21 cellular contexts compared by ENCODE assay signal in the genomic region with DNA sequence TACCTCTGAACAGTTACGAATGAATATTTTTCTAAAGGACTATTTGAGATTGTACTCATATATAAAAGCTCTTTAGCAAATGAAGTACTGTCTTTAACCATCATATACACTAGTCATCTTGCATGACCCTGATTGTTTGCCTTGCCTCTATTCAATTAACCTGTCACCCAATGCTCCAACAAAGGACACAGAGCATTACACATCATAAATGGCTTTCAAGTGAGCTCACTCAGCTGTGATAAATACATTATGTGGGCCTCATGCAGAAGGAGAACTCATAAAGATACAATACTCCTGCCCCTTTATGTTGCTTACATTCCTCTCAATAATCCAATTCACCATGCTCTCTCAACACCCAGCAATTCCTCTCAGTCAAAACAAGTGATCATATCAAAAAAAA.
DNase-seq lines count a peak whose midpoint lies in the region; ATAC-seq lines count a peak whose summit lies in the region.
"Had no signal": no experiment of that assay in that cellular context is flagged by ENCODE, and none has a peak within 500 bp of the region (broad histone marks: within the 10 kb centered on the region; RNA-seq: fewer than 3 reads in every experiment).

No MANE protein-coding gene starts in this region.

- H3K4me3 Mint-ChIP-seq in activated T-helper 17 cell treated with anti-CD3 and anti-CD28 coated beads, Interleukin-2, amount 50 U/mL, for 72 hours: no peak overlapping the region
- H3K4me3 Mint-ChIP-seq: nephron progenitor cell; stimulated activated memory B cell treated with anti-CD40 and anti-IgM and Interleukin-4, amounts not matched to agents 10 μg/mL and 1 μg/mL and 100 μg/mL, for 72 hours had no signal

- H3K36me3 Mint-ChIP-seq in activated T-helper 17 cell treated with anti-CD3 and anti-CD28 coated beads, Interleukin-2, amount 50 U/mL, for 72 hours (ENCODE audit: low read depth): no peaks in the 10 kb centered on the region
- H3K36me3 Mint-ChIP-seq in activated naive CD4-positive, alpha-beta T cell treated with anti-CD3 and anti-CD28 coated beads, Interleukin-2, amount 50 U/mL, for 72 hours: no peaks in the 10 kb centered on the region
- H3K36me3 Mint-ChIP-seq: stimulated activated memory B cell treated with anti-CD40 and anti-IgM and Interleukin-4, amounts not matched to agents 10 μg/mL and 1 μg/mL and 100 μg/mL, for 72 hours had no signal

- H3K27me3 Mint-ChIP-seq in activated T-helper 17 cell treated with anti-CD3 and anti-CD28 coated beads, Interleukin-2, amount 50 U/mL, for 72 hours: no peaks in the 10 kb centered on the region
- H3K27me3 Mint-ChIP-seq: stimulated activated memory B cell treated with anti-CD40 and anti-IgM and Interleukin-4, amounts not matched to agents 10 μg/mL and 1 μg/mL and 100 μg/mL, for 72 hours had no signal

- DNase-seq in DMS153 (lab: John Stamatoyannopoulos, UW) (peak; percentile 99), NCI-H1417 (lab: John Stamatoyannopoulos, UW) (peak; percentile 61 to 97 (median 75)), NCI-H2171 treated with DMSO at 0.1 percent for 48 hours (lab: John Stamatoyannopoulos, UW) (peak; percentile 51), SK-N-DZ (ENCODE audit: low spot score) (peak; percentile 91)
- DNase-seq in activated CD4-positive, CD25-positive, alpha-beta regulatory T cell (lab: John Stamatoyannopoulos, UW): no peak
- no peak for DNase-seq in activated naive CD4-positive, alpha-beta T cell treated with anti-CD3 and anti-CD28 coated beads, Interleukin-2, amount 50 U/mL, for 72 hours (ENCODE audit: low spot score in 2 of 2)
- DNase-seq in NK-92 treated with Interleukin-12 subunit alpha and Interleukin-12 subunit beta, amount 100 ng/mL, for 24 hours (lab: John Stamatoyannopoulos, UW): no peak
- DNase-seq: ACHN; activated CD4-positive, alpha-beta T cell treated with anti-CD3 and anti-CD28 coated beads, Interleukin-2, amount 50 U/mL, for 4 hours; activated effector memory CD4-positive, alpha-beta T cell treated with anti-CD3 and anti-CD28 coated beads, Interleukin-2, amount 50 U/mL, for 16 hours; brain microvascular endothelial cell; cortex of kidney; KBM-7; left ventricle myocardium inferior; NCI-H446 treated with DMSO at 0.1 percent for 48 hours; nephron progenitor cell; posterior cingulate gyrus; Right ventricle myocardium superior; T-helper 1 cell had no signal

- peaks cover 7% of the 10 kb centered on the region for H3K9me3 Mint-ChIP-seq in activated T-helper 17 cell treated with anti-CD3 and anti-CD28 coated beads, Interleukin-2, amount 50 U/mL, for 72 hours
- peaks cover 8% of the 10 kb centered on the region in 2 donors for H3K9me3 Mint-ChIP-seq in activated naive CD4-positive, alpha-beta T cell treated with anti-CD3 and anti-CD28 coated beads, Interleukin-2, amount 50 U/mL, for 72 hours
- H3K9me3 Mint-ChIP-seq: stimulated activated memory B cell treated with anti-CD40 and anti-IgM and Interleukin-4, amounts not matched to agents 10 μg/mL and 1 μg/mL and 100 μg/mL, for 72 hours had no signal

- no peak overlapping the region for H3K27ac Mint-ChIP-seq in activated T-helper 17 cell treated with anti-CD3 and anti-CD28 coated beads, Interleukin-2, amount 50 U/mL, for 72 hours
- no peak overlapping the region for H3K27ac Mint-ChIP-seq in activated naive CD4-positive, alpha-beta T cell treated with anti-CD3 and anti-CD28 coated beads, Interleukin-2, amount 50 U/mL, for 72 hours
- H3K27ac Mint-ChIP-seq: nephron progenitor cell; stimulated activated memory B cell treated with anti-CD40 and anti-IgM and Interleukin-4, amounts not matched to agents 10 μg/mL and 1 μg/mL and 100 μg/mL, for 72 hours had no signal

- H3K4me1 Mint-ChIP-seq in activated T-helper 17 cell treated with anti-CD3 and anti-CD28 coated beads, Interleukin-2, amount 50 U/mL, for 72 hours: no peaks in the 10 kb centered on the region

- ATAC-seq in activated T-helper 17 cell treated with anti-CD3 and anti-CD28 coated beads, Interleukin-2, amount 50 U/mL, for 72 hours (replicated peaks): no peak
- no peak for ATAC-seq in activated naive CD4-positive, alpha-beta T cell treated with anti-CD3 and anti-CD28 coated beads, Interleukin-2, amount 50 U/mL, for 72 hours
- ATAC-seq: stimulated activated memory B cell treated with anti-CD40 and anti-IgM and Interleukin-4, amounts not matched to agents 10 μg/mL and 1 μg/mL and 100 μg/mL, for 72 hours had no signal

Comparison
In these comparisons a context has a peak if more than half of its experiments do, and no peak if none do; other contexts are left out.
1. DNase-seq: peak in DMS153 (single experiment), NCI-H1417 (3 of 3), NCI-H2171 treated with DMSO at 0.1 percent for 48 hours (single experiment) and SK-N-DZ (single experiment); none in activated CD4-positive, CD25-positive, alpha-beta regulatory T cell (0 of 4), activated naive CD4-positive, alpha-beta T cell treated with anti-CD3 and anti-CD28 coated beads, Interleukin-2, amount 50 U/mL, for 72 hours (0 of 2) and NK-92 treated with Interleukin-12 subunit alpha and Interleukin-12 subunit beta, amount 100 ng/mL, for 24 hours (single experiment).